Comparison of ENCODE assay signal across 9 cellular contexts in genomic region chr17:65785109-65785508, GRCh38.
A peak's percentile ranks its signal among the peaks of the same experiment; 100 is the strongest.
DNase-seq lines count a peak whose midpoint lies in the region; ATAC-seq, FAIRE-seq and TF ChIP-seq lines count a peak whose summit lies in the region.
"Had no signal": no experiment of that assay in that cellular context is flagged by ENCODE, and none has a peak within 500 bp of the region (broad histone marks: within the 10 kb centered on the region; RNA-seq: fewer than 3 reads in every experiment).

No MANE protein-coding gene starts in this region.

- H3K36me3 ChIP-seq in gastroesophageal sphincter (no peaks in the 10 kb centered on the region), H7 (replicated peaks; ENCODE audit: control insufficient read depth, insufficient read depth, low read length) (no peaks in the 10 kb centered on the region)

- TF ChIP-seq EP300 in gastroesophageal sphincter (IDR thresholded peaks at IDR 0.05) = no peak

- no peaks in the 10 kb centered on the region for H3K9me3 ChIP-seq in gastroesophageal sphincter

- intact Hi-C loops in sciatic nerve (cut with DNase I) = no loop called here

- H3K4me1 ChIP-seq in gastroesophageal sphincter = peaks cover 6 to 34% (median 11%) of the 10 kb centered on the region in 3 donors

- no peak for TF ChIP-seq POLR2A in gastroesophageal sphincter (IDR thresholded peaks at IDR 0.05)

- TF ChIP-seq CTCF in gastroesophageal sphincter (IDR thresholded peaks at IDR 0.05) = no peak

- WGBS in gastroesophageal sphincter (ENCODE audit: low coverage in 1 of 2), 2 donors = 0 to 4% methylated on average over 1 of the region's 1 CpG

- no peak for FAIRE-seq in frontal cortex (lab: Jason Lieb, UNC)
- FAIRE-seq: GM18507 had no signal

- DNase-seq in GM03348 (ENCODE audit: low spot score) (peak; percentile 36), SW480 (ENCODE audit: low spot score) (peak; percentile 67), sciatic nerve (ENCODE audit: low spot score) (no peak), H7 (no peak), frontal cortex (ENCODE audit: low spot score in 2 of 2) (no peak), NCI-H2171 treated with DMSO at 0.1 percent for 48 hours (lab: John Stamatoyannopoulos, UW) (no peak)

- peak overlapping the region; percentile 55 to 79 (median 72) for H3K27ac ChIP-seq in gastroesophageal sphincter

- H3K4me3 ChIP-seq in gastroesophageal sphincter (no peak overlapping the region), H7 (ENCODE audit: insufficient read depth, low read depth, low read length) (no peak overlapping the region)

- peak; percentile 86 for ATAC-seq in gastroesophageal sphincter
- peak; percentile 93 for ATAC-seq in sciatic nerve
- no peak for ATAC-seq in HG03354 (IDR thresholded peaks at IDR 0.05; ENCODE audit: poor library complexity, severe bottlenecking, unreplicated experiment)

- H3K27me3 ChIP-seq in gastroesophageal sphincter (no peaks in the 10 kb centered on the region), H7 (ENCODE audit: control insufficient read depth, insufficient read depth, low read length) (no peaks in the 10 kb centered on the region)

Comparison
In these comparisons a context has a peak if more than half of its experiments do, and no peak if none do; other contexts are left out.
1. DNase-seq: peak in GM03348 (single experiment) and SW480 (single experiment); none in sciatic nerve (single experiment), H7 (single experiment), frontal cortex (0 of 2) and NCI-H2171 treated with DMSO at 0.1 percent for 48 hours (single experiment).